21 cellular contexts compared by ENCODE assay signal in the genomic region with DNA sequence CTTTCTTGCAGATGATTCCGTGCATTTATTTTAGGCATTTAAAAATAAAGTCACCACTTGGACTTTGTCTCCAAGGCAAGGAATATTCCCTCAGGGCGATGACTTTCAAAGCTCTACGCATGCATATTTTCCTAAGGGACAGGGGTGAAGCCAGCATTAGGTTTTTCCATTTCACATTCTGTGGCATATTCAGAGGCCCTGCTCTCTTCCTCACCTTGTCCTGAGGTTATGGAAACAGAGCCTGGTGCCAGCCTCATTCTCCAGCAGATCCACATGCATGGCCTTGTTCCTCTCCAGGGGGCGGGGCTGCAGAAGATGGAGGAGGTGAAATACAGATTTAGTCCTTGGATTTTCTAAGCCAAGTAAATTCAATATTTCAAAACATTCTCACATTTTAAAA. TPM values are rescaled to one million over a fixed set of nuclear protein-coding genes. Genes with fewer than 3 reads are reported as not detected.
A peak's percentile ranks its signal among the peaks of the same experiment; 100 is the strongest.
DNase-seq lines count a peak whose midpoint lies in the region; ATAC-seq, FAIRE-seq and TF ChIP-seq lines count a peak whose summit lies in the region.
"Had no signal": no experiment of that assay in that cellular context is flagged by ENCODE, and none has a peak within 500 bp of the region (broad histone marks: within the 10 kb centered on the region; RNA-seq: fewer than 3 reads in every experiment).

No MANE protein-coding gene starts in this region.

- no peak overlapping the region for H2BK5ac ChIP-seq in mesendoderm (ENCODE audit: low read length)

- DNase-seq in H7 (peak; percentile 15), mesendoderm (peak; percentile 74), dorsolateral prefrontal cortex (no peak), SIG-M5 (lab: John Stamatoyannopoulos, UW) (no peak), breast epithelium (ENCODE audit: low spot score in 2 of 2) (no peak)
- DNase-seq: Calu3, GDM1, GM23248, HFFc6, KBM-7, NCI-H1092 treated with DMSO at 0.1 percent for 48 hours, NCI-H1694, NCI-H446 treated with DMSO at 0.1 percent for 48 hours, NCI-H748 treated with DMSO at 0.1 percent for 48 hours, Right ventricle myocardium superior had no signal

- no peak overlapping the region for H3K4me2 ChIP-seq in mesendoderm (ENCODE audit: low read length)

- H3K9me3 ChIP-seq in breast epithelium: no peaks in the 10 kb centered on the region

- H3K9ac ChIP-seq in mesendoderm (ENCODE audit: low read length): no peak overlapping the region
- H3K9ac ChIP-seq: GM23248 had no signal

- H3K79me2 ChIP-seq in mesendoderm (ENCODE audit: control insufficient read depth, insufficient read depth, low read length): no peaks in the 10 kb centered on the region

- no peak overlapping the region for H3K23ac ChIP-seq in mesendoderm (ENCODE audit: low read length)

- H3K4me1 ChIP-seq in mesendoderm (ENCODE audit: control insufficient read depth, low read depth, low read length) (peaks cover 7% of the 10 kb centered on the region), breast epithelium (no peaks in the 10 kb centered on the region)

- H3K4ac ChIP-seq in mesendoderm (ENCODE audit: low read depth, low read length): peak overlapping the region; percentile 12

- H3K27ac ChIP-seq in 22Rv1 (peak overlapping the region; percentile 87), mesendoderm (ENCODE audit: low read depth, low read length) (no peak overlapping the region), dorsolateral prefrontal cortex (no peak overlapping the region), breast epithelium (no peak overlapping the region)
- H3K27ac ChIP-seq: GM23248 had no signal

- TF ChIP-seq POLR2A in breast epithelium (IDR thresholded peaks at IDR 0.05): no peak

- H2AK5ac ChIP-seq in mesendoderm (ENCODE audit: low read length): no peak overlapping the region

- H2BK15ac ChIP-seq in mesendoderm (replicated peaks; ENCODE audit: low read depth): no peak overlapping the region

- H3K4me3 ChIP-seq in H7 (ENCODE audit: insufficient read depth, low read depth, low read length) (no peak overlapping the region), mesendoderm (ENCODE audit: low read length) (no peak overlapping the region), dorsolateral prefrontal cortex (no peak overlapping the region), breast epithelium (no peak overlapping the region)
- H3K4me3 ChIP-seq: GM23248 had no signal

- no CpG with 5 or more reads among the region's 4 CpGs for WGBS in mesendoderm (ENCODE audit: extremely low coverage, insufficient coverage, low lambda C conversion rate)

- no peak for TF ChIP-seq CTCF in 22Rv1 (IDR thresholded peaks at IDR 0.05)
- TF ChIP-seq CTCF in dorsolateral prefrontal cortex (IDR thresholded peaks at IDR 0.05 in 54 of 56, conservative IDR thresholded peaks at IDR 0.05 in 2 of 56; ENCODE audit: low read depth in 1 of 56, partially characterized antibody in 56 of 56): no peak
- no peak for TF ChIP-seq CTCF in breast epithelium (IDR thresholded peaks at IDR 0.05)

- intact Hi-C loops in dorsolateral prefrontal cortex (cut with DNase I): no loop called here
- intact Hi-C loops in breast epithelium (cut with DNase I; ENCODE audit: low total_unique reads): no loop called here

- H3K18ac ChIP-seq in mesendoderm (ENCODE audit: low read length): no peak overlapping the region

- FAIRE-seq in TTC549 (lab: Jason Lieb, UNC): peak; percentile 64

- no peaks in the 10 kb centered on the region for H3K27me3 ChIP-seq in H7 (ENCODE audit: control insufficient read depth, insufficient read depth, low read length)
- no peaks in the 10 kb centered on the region for H3K27me3 ChIP-seq in mesendoderm (ENCODE audit: insufficient read depth, low read length, poor library complexity)
- H3K27me3 ChIP-seq in dorsolateral prefrontal cortex: no peaks in the 10 kb centered on the region
- no peaks in the 10 kb centered on the region for H3K27me3 ChIP-seq in breast epithelium

- no peaks in the 10 kb centered on the region for H3K79me1 ChIP-seq in mesendoderm (ENCODE audit: low read length)

- H4K5ac ChIP-seq in mesendoderm (ENCODE audit: low read length): no peak overlapping the region

- H3K56ac ChIP-seq in mesendoderm (ENCODE audit: low read length): no peak overlapping the region

- H3K36me3 ChIP-seq in H7 (replicated peaks; ENCODE audit: control insufficient read depth, insufficient read depth, low read length) (no peaks in the 10 kb centered on the region), mesendoderm (ENCODE audit: control insufficient read depth, insufficient read depth, low read length) (no peaks in the 10 kb centered on the region), breast epithelium (no peaks in the 10 kb centered on the region)

- H2BK120ac ChIP-seq in mesendoderm (ENCODE audit: low read depth, low read length): peak overlapping the region; percentile 10

- ATAC-seq in HG02981 (IDR thresholded peaks at IDR 0.05; ENCODE audit: unreplicated experiment): no peak

- no peak overlapping the region for H4K8ac ChIP-seq in mesendoderm (ENCODE audit: low read depth, low read length)

RNA-seq across cellular contexts. Expression of a gene that starts 11.6 kb away (rescaled TPM):
- not detected in 2 replicates for total RNA-seq in H7 (2014; rRNA removed; shearing (Covaris generic))
- polyA plus RNA-seq in mesendoderm (2013, experiment 1 of 2): not detected
- polyA plus RNA-seq in mesendoderm (2013, experiment 2 of 2): not detected
- not detected for total RNA-seq in dorsolateral prefrontal cortex
- not detected for total RNA-seq in breast epithelium
- total RNA-seq: A172, Calu3, GM23248, HFFc6, MCF 10A, Right ventricle myocardium superior had no signal
- polyA plus RNA-seq: CD14-positive monocyte, GM23248 had no signal

Comparison
In these comparisons a context has a peak if more than half of its experiments do, and no peak if none do; other contexts are left out.
1. DNase-seq: peak in H7 (single experiment) and mesendoderm (single experiment); none in dorsolateral prefrontal cortex (0 of 10), SIG-M5 (single experiment) and breast epithelium (0 of 2).